ENCODE assay signal across 8 cellular contexts in the genomic region with DNA sequence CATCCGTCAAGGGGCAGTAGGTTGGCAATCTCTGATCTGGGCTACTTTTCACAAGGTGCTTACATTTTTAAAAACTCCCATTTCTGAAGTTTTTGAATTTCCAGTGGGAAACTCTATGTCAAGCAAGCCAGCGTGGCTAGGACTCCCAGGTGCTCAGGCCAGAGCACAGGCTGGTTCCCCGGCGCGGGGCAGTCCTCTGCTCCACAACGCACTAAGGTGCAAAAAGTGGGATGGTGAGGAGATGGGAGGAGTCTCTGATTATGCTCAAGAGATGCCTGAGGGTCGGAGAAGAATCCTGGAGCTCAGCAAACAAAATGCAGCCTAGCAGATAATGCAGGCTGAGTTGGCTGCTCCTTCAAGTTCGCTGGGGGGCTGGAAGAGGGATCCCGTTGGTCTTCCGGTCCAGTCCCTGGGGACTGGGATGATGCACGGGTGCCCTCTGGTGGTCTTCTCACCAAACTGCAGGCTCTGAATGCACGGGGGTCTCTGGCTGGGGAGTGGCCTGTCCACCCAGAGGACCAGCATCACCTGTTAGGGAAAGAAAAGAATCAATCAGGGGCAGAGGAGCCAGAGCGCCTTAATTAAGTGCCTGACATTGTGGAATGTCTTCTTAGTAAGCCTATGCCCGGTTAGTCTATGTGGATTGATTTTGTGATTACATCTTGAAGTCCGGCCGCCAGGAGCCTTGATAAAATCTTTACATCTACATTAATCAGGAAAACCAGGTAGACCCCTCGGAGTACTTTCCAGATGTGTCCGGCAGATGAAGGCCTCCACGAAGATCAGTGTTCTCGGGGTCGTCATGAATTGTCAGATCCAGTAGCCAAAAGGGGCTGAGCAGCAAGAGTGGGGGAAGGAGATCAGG.
DNase-seq lines count a peak whose midpoint lies in the region; ATAC-seq, FAIRE-seq and TF ChIP-seq lines count a peak whose summit lies in the region.

No MANE protein-coding gene starts in this region.

- H3K9me3 ChIP-seq in gastroesophageal sphincter (no peaks in the 10 kb centered on the region), pancreas (no peaks in the 10 kb centered on the region)

- intact Hi-C loops in pancreas (cut with DNase I): no loop called here

- WGBS in gastroesophageal sphincter (ENCODE audit: low coverage in 1 of 2), 2 donors: 23 to 42% methylated on average over 5 to 18 of the region's 21 CpGs
- 22 to 25% methylated on average over 21 of the region's 21 CpGs for whole genome bisulfite sequencing in pancreas, 2 donors

- peaks cover 15 to 65% (median 24%) of the 10 kb centered on the region in 3 donors for H3K4me1 ChIP-seq in gastroesophageal sphincter
- H3K4me1 ChIP-seq in pancreas: no peaks in the 10 kb centered on the region

- H3K36me3 ChIP-seq in gastroesophageal sphincter (no peaks in the 10 kb centered on the region), pancreas (no peaks in the 10 kb centered on the region)

- H3K4me3 ChIP-seq in gastroesophageal sphincter (peak overlapping the region in 1 of 2 donors; percentile 21), pancreas (no peak overlapping the region)

- peak; percentile 12 for DNase-seq in NCI-H1105 treated with DMSO at 0.1 percent for 48 hours (lab: John Stamatoyannopoulos, UW)
- no peak for DNase-seq in NCI-H1105 (lab: John Stamatoyannopoulos, UW)
- peak; percentile 47 for DNase-seq in H54 (ENCODE audit: insufficient read length, low spot score)
- peak; percentile 48 to 75 for DNase-seq in NCI-H446 (lab: John Stamatoyannopoulos, UW)
- peak; percentile 27 for DNase-seq in activated T-cell treated with anti-CD3 and anti-CD28 coated beads for 48 hours (ENCODE audit: low read depth)
- peak in 3 of 6 donors; percentile 40 to 76 (median 40) for DNase-seq in pancreas

- ATAC-seq in gastroesophageal sphincter (no peak), pancreas (peak; percentile 56 to 89 (median 72)), HG02763 (IDR thresholded peaks at IDR 0.05; ENCODE audit: unreplicated experiment) (no peak)

- peak; percentile 88 to 97 (median 91) for TF ChIP-seq CTCF in gastroesophageal sphincter (IDR thresholded peaks at IDR 0.05)
- TF ChIP-seq CTCF in pancreas (IDR thresholded peaks at IDR 0.05): peak; percentile 76 to 88 (median 82)

- H3K27me3 ChIP-seq in gastroesophageal sphincter (no peaks in the 10 kb centered on the region), pancreas (no peaks in the 10 kb centered on the region)

- FAIRE-seq in H54 (lab: Jason Lieb, UNC) (no peak), pancreas (lab: Jason Lieb, UNC) (no peak)

- TF ChIP-seq EP300 in gastroesophageal sphincter (IDR thresholded peaks at IDR 0.05): no peak

- H3K27ac ChIP-seq in gastroesophageal sphincter (peak overlapping the region in 3 of 4 donors; percentile 63 to 75 (median 67)), pancreas (no peak overlapping the region)

- TF ChIP-seq POLR2A in H54 (IDR thresholded peaks at IDR 0.05; ENCODE audit: low read depth, low read length) (no peak), gastroesophageal sphincter (IDR thresholded peaks at IDR 0.05) (no peak)

Comparison
In these comparisons a context has a peak if more than half of its experiments do, and no peak if none do; other contexts are left out.
1. ATAC-seq: peak in pancreas (4 of 4); none in gastroesophageal sphincter (single experiment) and HG02763 (single experiment).
2. H3K27ac ChIP-seq: peak in gastroesophageal sphincter (3 of 4); none in pancreas (0 of 4).